1 cellular context compared by ENCODE assay signal in the genomic region with DNA sequence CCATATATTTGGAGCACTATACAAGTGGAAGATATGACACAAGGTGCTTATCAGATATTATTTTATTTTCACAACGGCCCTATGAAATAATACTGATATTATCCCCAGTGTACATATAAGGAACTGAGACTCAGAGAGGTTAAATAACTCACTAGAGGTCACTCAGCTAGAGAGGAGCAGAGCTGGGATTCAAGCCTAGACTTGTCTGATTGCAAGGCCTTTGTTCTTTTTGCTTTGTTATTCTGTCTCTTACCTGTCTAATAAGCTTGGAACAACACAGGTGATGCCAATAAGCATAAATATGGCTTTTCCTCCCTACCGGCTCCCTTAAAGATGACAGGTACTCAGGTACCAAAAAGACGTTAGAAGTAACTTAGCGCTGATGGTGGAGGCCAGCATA.
TF ChIP-seq lines count a peak whose summit lies in the region.

No MANE protein-coding gene starts in this region.

TF ChIP-seq in endothelial cell of umbilical vein, 7 proteins besides CTCF, POLR2A, EP300 and RAD21 (continued from another document):
- TF ChIP-seq POLR2AphosphoS5 (IDR thresholded peaks at IDR 0.05; ENCODE audit: insufficient read depth, low read depth, low read length) (no peak), GATA2 (IDR thresholded peaks at IDR 0.05; ENCODE audit: insufficient read depth, insufficient read length, low read depth, low read length) (no peak), EZH2 (IDR thresholded peaks at IDR 0.05; ENCODE audit: borderline replicate concordance, low read depth, low read length, severe bottlenecking) (no peak), MYC (IDR thresholded peaks at IDR 0.05; ENCODE audit: low read depth, low read length) (no peak)
